Comparison of ENCODE assay signal across 9 cellular contexts in the genomic region with DNA sequence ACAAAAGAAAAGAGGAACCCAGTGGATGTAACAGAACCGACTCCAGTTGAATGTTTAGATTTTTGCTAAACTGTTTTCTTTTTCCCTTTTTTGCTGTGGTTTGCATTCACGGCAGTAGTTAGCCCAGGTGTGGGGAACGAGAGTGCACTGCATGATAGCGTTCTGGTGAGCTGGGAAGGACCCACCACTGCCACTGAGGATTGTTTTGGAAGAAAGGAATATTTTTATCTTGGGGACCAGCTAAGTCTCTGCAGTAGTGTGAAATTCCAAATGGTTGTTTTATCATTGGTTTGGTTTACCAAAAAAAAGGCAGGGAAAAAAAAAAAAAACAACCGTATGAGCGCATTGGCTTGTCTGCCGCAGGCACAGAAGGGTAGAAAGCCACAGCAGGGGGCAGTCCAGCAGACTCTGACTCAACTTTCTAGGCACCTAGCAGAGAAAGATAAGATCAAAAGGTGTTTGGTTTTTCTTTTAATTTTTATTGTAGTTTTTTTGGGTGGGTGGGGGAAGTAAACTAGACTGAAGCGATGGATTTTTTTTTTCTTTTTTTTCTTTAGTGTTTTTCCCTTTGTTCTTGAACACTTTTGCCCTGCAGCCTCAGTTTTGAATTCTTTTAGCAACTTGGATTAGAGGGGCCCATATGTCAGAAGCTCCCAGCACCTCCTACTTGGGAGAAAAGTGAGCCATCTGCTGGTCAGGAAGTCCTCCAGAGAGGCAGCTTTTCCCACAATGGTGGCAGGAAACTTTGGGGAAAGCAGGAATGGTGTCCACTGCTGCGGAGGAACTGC. TPM values are rescaled to one million over a fixed set of nuclear protein-coding genes. Genes with fewer than 3 reads are reported as not detected.
DNase-seq lines count a peak whose midpoint lies in the region; ATAC-seq and TF ChIP-seq lines count a peak whose summit lies in the region.
"Had no signal": no experiment of that assay in that cellular context is flagged by ENCODE, and none has a peak within 500 bp of the region (broad histone marks: within the 10 kb centered on the region; RNA-seq: fewer than 3 reads in every experiment).

No MANE protein-coding gene starts in this region.

- CTCF ChIA-PET in T-cell (lab: Charles Lee) = interaction anchor here (0.6 to 1.4 kb wide), 5 partner anchors 11 to 89 kb away, joined by 3 to 11 read pairs (median 4); a partner anchor contains a TSS

- H3K27ac Mint-ChIP-seq in T-cell (peak overlapping the region; percentile 87 to 92), brain (peak overlapping the region; percentile 23 to 79 (median 69)), mesothelial cell of epicardium (peak overlapping the region; percentile 57)

- H3K9me3 Mint-ChIP-seq in T-cell (no peaks in the 10 kb centered on the region), brain (no peaks in the 10 kb centered on the region), mesothelial cell of epicardium (no peaks in the 10 kb centered on the region)

- H3K36me3 ChIP-seq in MG63 = peaks cover 17% of the 10 kb centered on the region

- TF ChIP-seq CTCF in brain (conservative IDR thresholded peaks at IDR 0.05) (peak; percentile 59 to 70), mesothelial cell of epicardium (IDR thresholded peaks at IDR 0.05; ENCODE audit: unreplicated experiment) (no peak)

- POLR2A ChIA-PET in T-cell (lab: Charles Lee) = interaction anchor here (0.5 to 0.7 kb wide), 7 partner anchors 13 to 1307 kb away, joined by 3 to 6 read pairs (median 4); a partner anchor contains a TSS

- H3K4me3 ChIP-seq in MG63 = no peak overlapping the region

- no peaks in the 10 kb centered on the region for H3K27me3 Mint-ChIP-seq in T-cell
- peaks cover 3% of the 10 kb centered on the region for H3K27me3 Mint-ChIP-seq in brain
- no peaks in the 10 kb centered on the region for H3K27me3 Mint-ChIP-seq in mesothelial cell of epicardium (ENCODE audit: low read depth)

- peaks cover 2% of the 10 kb centered on the region; the same call in 1 of the 2 replicates for H3K9me3 ChIP-seq in MG63

- H3K36me3 Mint-ChIP-seq in T-cell (peaks cover 14% of the 10 kb centered on the region), brain (peaks cover 17% of the 10 kb centered on the region), mesothelial cell of epicardium (peaks cover 29% of the 10 kb centered on the region)

- DNase-seq in NCI-H2227 (lab: John Stamatoyannopoulos, UW; ENCODE audit: unreplicated experiment) (peak; percentile 18), NCI-H2227 treated with DMSO at 0.1 percent for 48 hours (lab: John Stamatoyannopoulos, UW) (no peak), T-cell (peak in 30 of 34 experiments; percentile 14 to 53 (median 36)), mesothelial cell of epicardium (ENCODE audit: low spot score in 2 of 2, unreplicated experiment in 2 of 2) (no peak), NCI-H2196 (lab: John Stamatoyannopoulos, UW; ENCODE audit: unreplicated experiment) (no peak), MG63 (no peak), DMS153 (lab: John Stamatoyannopoulos, UW) (no peak)

- H3K27me3 ChIP-seq in MG63 = no peaks in the 10 kb centered on the region

- peak overlapping the region; percentile 5 to 59 (median 45) for H3K4me3 Mint-ChIP-seq in T-cell
- H3K4me3 Mint-ChIP-seq in brain = no peak overlapping the region
- no peak overlapping the region for H3K4me3 Mint-ChIP-seq in mesothelial cell of epicardium

- peaks cover 51 to 58% (median 54%) of the 10 kb centered on the region in 3 donors for H3K4me1 Mint-ChIP-seq in T-cell
- H3K4me1 Mint-ChIP-seq in brain = peaks cover 17% of the 10 kb centered on the region
- peaks cover 7% of the 10 kb centered on the region for H3K4me1 Mint-ChIP-seq in mesothelial cell of epicardium

- ATAC-seq in T-cell (replicated peaks in 1 of 4) = peak; percentile 45 to 69 (median 58)

RNA-seq across cellular contexts. Expression of a gene that starts 13.5 kb away (rescaled TPM):
- 10 to 100 TPM; 53.6 to 72.2 (median 59.9) TPM for total RNA-seq in T-cell
- polyA plus RNA-seq in brain (ENCODE audit: insufficient read depth, low read depth, low replicate concordance) = 119 TPM
- total RNA-seq in mesothelial cell of epicardium = 37.6 to 40.7 TPM (median 40.0 TPM) in 3 replicates
- total RNA-seq in MG63 (2014; rRNA removed; shearing (Covaris generic); ENCODE audit: low replicate concordance) = 259 and 278 TPM in 2 replicates

RNA-seq across cellular contexts. Expression of a gene that starts 18.7 kb away (rescaled TPM):
- total RNA-seq in T-cell = 10 to 100 TPM; 31.2 to 39.7 (median 35.6) TPM
- polyA plus RNA-seq in brain (ENCODE audit: insufficient read depth, low read depth, low replicate concordance) = 1.9 TPM
- total RNA-seq in mesothelial cell of epicardium = 94.4 to 101 TPM (median 98.4 TPM) in 3 replicates
- 16.3 and 18.5 TPM in 2 replicates for total RNA-seq in MG63 (2014; rRNA removed; shearing (Covaris generic); ENCODE audit: low replicate concordance)

RNA-seq across cellular contexts. Expression of a gene that starts 50.7 kb away (rescaled TPM):
- 1 to 10 TPM in 4 of 5 donors, not detected in 1; 1.3 to 2.8 (median 1.7) TPM for total RNA-seq in T-cell
- polyA plus RNA-seq in brain (ENCODE audit: insufficient read depth, low read depth, low replicate concordance) = 52.8 TPM
- total RNA-seq in mesothelial cell of epicardium = 235 to 248 TPM (median 238 TPM) in 3 replicates
- 1.3 TPM in 1 of 2 replicates, not detected in the other for total RNA-seq in MG63 (2014; rRNA removed; shearing (Covaris generic); ENCODE audit: low replicate concordance)

RNA-seq across cellular contexts. Expression of a gene that starts 53.9 kb away (rescaled TPM):
- total RNA-seq in T-cell (10 to 100 TPM; 26.2 to 46.0 (median 28.8) TPM), mesothelial cell of epicardium (0.16 to 0.18 TPM (median 0.18 TPM) in 3 replicates)
- 0.49 TPM for polyA plus RNA-seq in brain (ENCODE audit: insufficient read depth, low read depth, low replicate concordance)
- total RNA-seq in MG63 (2014; rRNA removed; shearing (Covaris generic); ENCODE audit: low replicate concordance) = not detected in 2 replicates
- total RNA-seq: skeletal muscle tissue had no signal

Comparison
In these comparisons a context has a peak if more than half of its experiments do, and no peak if none do; other contexts are left out.
1. DNase-seq: peak in NCI-H2227 (single experiment) and T-cell (30 of 34); none in NCI-H2227 treated with DMSO at 0.1 percent for 48 hours (single experiment), mesothelial cell of epicardium (0 of 2), NCI-H2196 (single experiment), MG63 (single experiment) and DMS153 (single experiment).
2. H3K4me3 Mint-ChIP-seq: peak in T-cell (3 of 3); none in brain (0 of 5) and mesothelial cell of epicardium (single experiment).
3. RNA of a gene that starts 50.7 kb away (total RNA-seq): 235 to 248 TPM in mesothelial cell of epicardium; 1.3 to 2.8 TPM in T-cell and 1.3 TPM in MG63; every median in the first group is over 10 times any median in the second.
4. Peak in every context shown above with its lines, with median percentiles within 50 percentile points of each other: H3K27ac Mint-ChIP-seq.